1 cellular context compared by ENCODE assay signal in the genomic region with DNA sequence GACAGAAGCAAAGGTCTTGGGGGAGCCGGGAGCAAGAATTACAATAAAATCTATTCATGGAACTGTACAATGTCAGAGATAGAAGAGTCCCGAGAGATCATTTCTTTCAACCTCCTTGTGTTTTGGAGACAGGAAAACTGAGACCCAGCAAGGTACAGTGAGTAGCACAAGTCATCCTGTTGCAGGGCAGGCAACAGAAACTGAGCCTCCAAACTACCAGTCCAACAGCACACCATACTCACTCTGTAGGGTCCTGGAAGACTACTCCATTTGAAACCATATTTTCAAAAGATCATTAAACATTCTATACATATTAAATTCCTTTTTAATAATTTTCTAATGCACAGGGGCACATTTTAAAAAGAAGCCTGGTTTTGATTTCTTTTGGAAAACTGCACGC.
TF ChIP-seq lines count a peak whose summit lies in the region.

No MANE protein-coding gene starts in this region.

TF ChIP-seq in IMR-90, 13 proteins besides CTCF, POLR2A, EP300 and RAD21:
- no peak for TF ChIP-seq MXI1 (IDR thresholded peaks at IDR 0.05; ENCODE audit: borderline replicate concordance, low read depth, low read length)
- TF ChIP-seq, protein P1, sequence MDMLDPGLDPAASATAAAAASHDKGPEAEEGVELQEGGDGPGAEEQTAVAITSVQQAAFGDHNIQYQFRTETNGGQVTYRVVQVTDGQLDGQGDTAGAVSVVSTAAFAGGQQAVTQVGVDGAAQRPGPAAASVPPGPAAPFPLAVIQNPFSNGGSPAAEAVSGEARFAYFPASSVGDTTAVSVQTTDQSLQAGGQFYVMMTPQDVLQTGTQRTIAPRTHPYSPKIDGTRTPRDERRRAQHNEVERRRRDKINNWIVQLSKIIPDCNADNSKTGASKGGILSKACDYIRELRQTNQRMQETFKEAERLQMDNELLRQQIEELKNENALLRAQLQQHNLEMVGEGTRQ (IDR thresholded peaks at IDR 0.05; ENCODE audit: low read depth, low read length), result no peak
- no peak for TF ChIP-seq FOS (IDR thresholded peaks at IDR 0.05; ENCODE audit: low read depth, low read length)
- no peak for TF ChIP-seq RFX5 (IDR thresholded peaks at IDR 0.05; ENCODE audit: low read depth, low read length)
